In the genomic region with DNA sequence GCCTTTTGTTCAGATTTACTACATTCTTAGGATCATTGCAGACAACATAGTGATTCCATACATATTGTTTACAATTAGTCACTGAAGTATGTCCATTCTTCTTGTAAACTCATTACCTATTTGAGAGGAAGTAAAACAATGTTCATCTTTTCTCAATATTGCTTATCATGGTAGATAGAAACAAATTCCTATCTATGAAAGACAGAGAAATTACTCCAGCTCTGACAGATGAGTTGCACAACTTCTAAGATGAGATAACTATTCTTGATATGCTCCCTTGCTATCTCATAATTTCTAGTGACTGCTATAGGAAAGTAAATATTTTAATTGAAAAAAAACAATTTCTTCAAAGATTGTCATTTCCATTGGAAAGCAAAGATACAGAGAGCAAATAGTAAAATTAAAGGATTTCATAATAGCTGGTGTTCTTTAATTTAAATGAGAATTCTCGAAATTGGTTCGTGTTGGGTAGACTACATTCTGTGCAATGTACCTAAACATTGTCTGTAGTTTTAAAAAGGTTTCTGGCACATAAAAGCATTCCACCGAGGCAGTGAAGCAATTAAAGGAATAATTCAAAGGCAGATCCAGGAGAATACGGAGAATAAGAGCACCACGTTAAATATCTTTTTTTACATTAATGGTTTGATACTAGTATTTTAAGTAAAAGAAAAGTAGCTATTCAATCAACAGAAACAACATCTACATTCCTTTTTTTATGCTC, we compare ENCODE assay signal across 27 cellular contexts.
"Had no signal": no experiment of that assay in that cellular context is flagged by ENCODE, and none has a peak within 500 bp of the region (broad histone marks: within the 10 kb centered on the region; RNA-seq: fewer than 3 reads in every experiment).

No MANE protein-coding gene starts in this region.

- H3K4me1 ChIP-seq: esophagus squamous epithelium, heart right ventricle, lower lobe of right lung, prostate gland, sigmoid colon, stomach, testis, tibial nerve, upper lobe of right lung, uterus had no signal

- DNase-seq: dermis blood vessel endothelial cell; effector memory CD4-positive, alpha-beta T cell; erythroblast; esophagus squamous epithelium; glutamatergic neuron; heart right ventricle; hippocampal formation; kidney glomerular epithelial cell; left colon; left ventricle myocardium superior; lower lobe of right lung; naive thymus-derived CD8-positive, alpha-beta T cell; nephron progenitor cell; nucleus accumbens; right cardiac atrium; sigmoid colon; stimulated activated CD4-positive, alpha-beta T cell treated with anti-CD3 and anti-CD28 coated beads, Interleukin-2, amount 100 ng/mL, for 24 hours; stimulated activated CD4-positive, alpha-beta T cell treated with anti-CD3 and anti-CD28 coated beads, Interleukin-4, amount 100 ng/mL, for 24 hours; stimulated activated naive CD4-positive, alpha-beta T cell treated with Interleukin-2 at 50 U/mL for 16 hours; stomach; testis; upper lobe of right lung; uterus had no signal

- ATAC-seq: heart right ventricle; left colon; left ventricle myocardium superior; lower lobe of right lung; naive thymus-derived CD8-positive, alpha-beta T cell; right cardiac atrium; stimulated activated effector memory CD8-positive, alpha-beta T cell treated with anti-CD3 and anti-CD28 coated beads, Interleukin-12 subunit alpha, Interleukin-12 subunit beta, amount 100 ng/mL, for 72 hours; upper lobe of right lung had no signal

- H3K27me3 ChIP-seq: esophagus squamous epithelium, heart right ventricle, sigmoid colon, stomach, testis, tibial nerve, upper lobe of right lung, uterus had no signal

- H3K4me1 Mint-ChIP-seq: nephron progenitor cell; stimulated activated effector memory CD8-positive, alpha-beta T cell treated with anti-CD3 and anti-CD28 coated beads, Interleukin-12 subunit alpha, Interleukin-12 subunit beta, amount 100 ng/mL, for 72 hours had no signal

- H3K27ac ChIP-seq: coronary artery, esophagus squamous epithelium, heart right ventricle, lower lobe of right lung, prostate gland, sigmoid colon, stomach, testis, tibial nerve, upper lobe of right lung, uterus had no signal

- H3K4me3 Mint-ChIP-seq: naive thymus-derived CD8-positive, alpha-beta T cell; nephron progenitor cell; stimulated activated effector memory CD8-positive, alpha-beta T cell treated with anti-CD3 and anti-CD28 coated beads, Interleukin-12 subunit alpha, Interleukin-12 subunit beta, amount 100 ng/mL, for 72 hours had no signal

- H3K36me3 ChIP-seq: esophagus squamous epithelium, heart right ventricle, lower lobe of right lung, prostate gland, sigmoid colon, stomach, tibial nerve, upper lobe of right lung, uterus had no signal

- H3K4me3 ChIP-seq: coronary artery, esophagus squamous epithelium, heart right ventricle, lower lobe of right lung, prostate gland, sigmoid colon, stomach, testis, tibial nerve, upper lobe of right lung, uterus had no signal

- H3K27ac Mint-ChIP-seq: nephron progenitor cell; stimulated activated effector memory CD8-positive, alpha-beta T cell treated with anti-CD3 and anti-CD28 coated beads, Interleukin-12 subunit alpha, Interleukin-12 subunit beta, amount 100 ng/mL, for 72 hours had no signal

- H3K9me3 ChIP-seq: esophagus squamous epithelium, heart right ventricle, lower lobe of right lung, prostate gland, sigmoid colon, stomach, testis, tibial nerve, upper lobe of right lung, uterus had no signal

- H3K36me3 Mint-ChIP-seq: stimulated activated effector memory CD8-positive, alpha-beta T cell treated with anti-CD3 and anti-CD28 coated beads, Interleukin-12 subunit alpha, Interleukin-12 subunit beta, amount 100 ng/mL, for 72 hours had no signal

- H3K27me3 Mint-ChIP-seq: naive thymus-derived CD8-positive, alpha-beta T cell had no signal

- H3K9me3 Mint-ChIP-seq: nephron progenitor cell had no signal
